In genomic region chr6:149716181-149716580, GRCh38 we compare ENCODE assay signal across 1 cellular context.
TF ChIP-seq lines count a peak whose summit lies in the region.

No MANE protein-coding gene starts in this region.

TF ChIP-seq in HepG2, 621 proteins besides CTCF, POLR2A, EP300 and RAD21:
- no peak for TF ChIP-seq KDM5A (IDR thresholded peaks at IDR 0.05; ENCODE audit: borderline replicate concordance, low read length)
- no peak for TF ChIP-seq ZNF142 (CRISPR knock-in tag; IDR thresholded peaks at IDR 0.05)
- TF ChIP-seq ZNF317 (CRISPR knock-in tag; IDR thresholded peaks at IDR 0.05) = no peak
- TF ChIP-seq ZSCAN20 (CRISPR knock-in tag; IDR thresholded peaks at IDR 0.05; ENCODE audit: borderline replicate concordance) = no peak
- no peak for TF ChIP-seq KLF11 (CRISPR knock-in tag; IDR thresholded peaks at IDR 0.05)
